ENCODE assay signal across 13 cellular contexts in genomic region chr11:22786475-22786874, GRCh38. TPM values are rescaled to one million over a fixed set of nuclear protein-coding genes. Genes with fewer than 3 reads are reported as not detected.
DNase-seq lines count a peak whose midpoint lies in the region; ATAC-seq and TF ChIP-seq lines count a peak whose summit lies in the region.
"Had no signal": no experiment of that assay in that cellular context is flagged by ENCODE, and none has a peak within 500 bp of the region (broad histone marks: within the 10 kb centered on the region; RNA-seq: fewer than 3 reads in every experiment).

No MANE protein-coding gene starts in this region.

- H3K9me3 ChIP-seq in Loucy (ENCODE audit: insufficient read depth, low read depth, low read length) (no peaks in the 10 kb centered on the region), OCI-LY7 (ENCODE audit: low read length) (no peaks in the 10 kb centered on the region)

- H3K4me2 ChIP-seq in Loucy (ENCODE audit: low read depth, low read length, poor library complexity, severe bottlenecking), result no peak overlapping the region
- no peak overlapping the region for H3K4me2 ChIP-seq in OCI-LY7 (ENCODE audit: low read length)

- no peak for DNase-seq in NCI-H128 (lab: John Stamatoyannopoulos, UW; ENCODE audit: unreplicated experiment)
- DNase-seq in substantia nigra (lab: John Stamatoyannopoulos, UW), result no peak
- DNase-seq in NCI-H187 (lab: John Stamatoyannopoulos, UW), result no peak
- DNase-seq in OCI-LY7 (ENCODE audit: low spot score), result no peak
- DNase-seq: CD4-positive, alpha-beta T cell; foreskin fibroblast; GF-D8; HFFc6; naive thymus-derived CD4-positive, alpha-beta T cell had no signal

- ATAC-seq in GM18870 (IDR thresholded peaks at IDR 0.05; ENCODE audit: unreplicated experiment), result peak; percentile 91
- ATAC-seq in GM21528 (IDR thresholded peaks at IDR 0.05; ENCODE audit: low FRiP score, unreplicated experiment), result peak; percentile 93
- ATAC-seq in HG03045 (IDR thresholded peaks at IDR 0.05; ENCODE audit: unreplicated experiment), result peak; percentile 94
- ATAC-seq: naive thymus-derived CD4-positive, alpha-beta T cell had no signal

- intact Hi-C loops in OCI-LY7 (cut with micrococcal nuclease; ENCODE audit: unreplicated experiment), result loop anchor here (2.0 to 5.0 kb wide), 2 partner anchors 452 to 539 kb away; no protein-coding TSS in a partner anchor

- BruUV-seq in OCI-LY7 (replicated peaks; lab: Mats Ljungman, UMichigan), result no TSS peak

- H3K79me2 ChIP-seq in Loucy (ENCODE audit: insufficient read depth, low read length) (no peaks in the 10 kb centered on the region), OCI-LY7 (ENCODE audit: insufficient read depth, low read depth, low read length) (no peaks in the 10 kb centered on the region)

- H3K27me3 ChIP-seq in Loucy (ENCODE audit: insufficient read depth, low read length, poor library complexity, severe bottlenecking), result no peaks in the 10 kb centered on the region

- TF ChIP-seq CTCF in Loucy (conservative IDR thresholded peaks at IDR 0.05; ENCODE audit: low read length) (no peak), OCI-LY7 (conservative IDR thresholded peaks at IDR 0.05; ENCODE audit: low read length) (no peak)

- H3K36me3 ChIP-seq in Loucy (ENCODE audit: insufficient read depth, low read length) (no peaks in the 10 kb centered on the region), OCI-LY7 (ENCODE audit: insufficient read depth, low read length) (no peaks in the 10 kb centered on the region)

- no peaks in the 10 kb centered on the region for H3F3A ChIP-seq in Loucy (ENCODE audit: low read depth)

- CTCF ChIA-PET in OCI-LY7 (lab: Charles Lee; ENCODE audit: unreplicated experiment), result no interaction called here

- H3K9ac ChIP-seq in Loucy (ENCODE audit: low read depth, low read length, poor library complexity, severe bottlenecking), result no peak overlapping the region

- H2AFZ ChIP-seq in Loucy (ENCODE audit: low read length) (0 out of 2 replicates have a peak overlapping the region, but pooled peaks have one; percentile 8), OCI-LY7 (ENCODE audit: low read length) (no peak overlapping the region)

- H3K27ac ChIP-seq in substantia nigra (ENCODE audit: low read depth, low read length, poor library complexity, severe bottlenecking) (no peak overlapping the region), OCI-LY7 (ENCODE audit: low read depth, low read length, poor library complexity, severe bottlenecking) (no peak overlapping the region)

- POLR2A ChIA-PET in OCI-LY7 (lab: Charles Lee), result no interaction called here

- H3K4me3 ChIP-seq in Loucy (ENCODE audit: low read length, poor library complexity, severe bottlenecking), result no peak overlapping the region
- H3K4me3 ChIP-seq in OCI-LY7 (ENCODE audit: low read depth, low read length, poor library complexity, severe bottlenecking), result no peak overlapping the region

- H4K20me1 ChIP-seq in Loucy (ENCODE audit: insufficient read depth, low read length, poor library complexity, severe bottlenecking), result no peaks in the 10 kb centered on the region
- no peaks in the 10 kb centered on the region for H4K20me1 ChIP-seq in OCI-LY7 (ENCODE audit: insufficient read depth, low read length)

- no peaks in the 10 kb centered on the region for H3K4me1 ChIP-seq in Loucy (ENCODE audit: insufficient read depth, low read length, poor library complexity, severe bottlenecking)
- no peaks in the 10 kb centered on the region for H3K4me1 ChIP-seq in OCI-LY7 (ENCODE audit: insufficient read depth, low read length, poor library complexity, severe bottlenecking)

- H3K9me2 ChIP-seq in Loucy (replicated peaks; ENCODE audit: low read depth, low read length), result no peaks in the 10 kb centered on the region
- H3K9me2 ChIP-seq in OCI-LY7 (ENCODE audit: insufficient read depth, low read length), result no peaks in the 10 kb centered on the region

RNA-seq across cellular contexts. Expression of gene SVIP, which starts 43.1 kb away (rescaled TPM):
- not detected in 2 replicates for total RNA-seq in OCI-LY7 (2014; rRNA removed; shearing (Covaris generic))
- not detected in 2 replicates for total RNA-seq in OCI-LY7 (2022)
